In genomic region chrX:110204986-110205385, GRCh38 we compare ENCODE assay signal across 17 cellular contexts.
DNase-seq lines count a peak whose midpoint lies in the region; ATAC-seq and TF ChIP-seq lines count a peak whose summit lies in the region.
"Had no signal": no experiment of that assay in that cellular context is flagged by ENCODE, and none has a peak within 500 bp of the region (broad histone marks: within the 10 kb centered on the region; RNA-seq: fewer than 3 reads in every experiment).

No MANE protein-coding gene starts in this region.

- DNase-seq in natural killer cell treated with Interleukin-12 subunit alpha and Interleukin-12 subunit beta and Interleukin-15 and Interleukin-18, amount 100 ng/mL, for 72 hours (ENCODE audit: low spot score): no peak
- DNase-seq in natural killer cell (no peak), T-helper 17 cell (no peak), fibroblast of the aortic adventitia (ENCODE audit: low read depth) (peak; percentile 59), SHP77 treated with DMSO at 0.1 percent for 48 hours (lab: John Stamatoyannopoulos, UW) (no peak), H7 (no peak), mesendoderm (no peak)
- DNase-seq: activated CD4-positive, alpha-beta T cell treated with anti-CD3 and anti-CD28 coated beads, Interleukin-2, amount 50 U/mL, for 1 hour; NCI-H1417; NCI-H446 treated with DMSO at 0.1 percent for 48 hours; PC-9; posterior cingulate gyrus had no signal

- peak; percentile 75 to 83 for ATAC-seq in natural killer cell treated with Interleukin-12 subunit alpha and Interleukin-12 subunit beta and Interleukin-15 and Interleukin-18, amount 100 ng/mL, for 72 hours
- no peak for ATAC-seq in natural killer cell
- no peak for ATAC-seq in T-helper 17 cell
- ATAC-seq in GM21390 (IDR thresholded peaks at IDR 0.05; ENCODE audit: unreplicated experiment): no peak

- no peaks in the 10 kb centered on the region for H3K36me3 Mint-ChIP-seq in natural killer cell treated with Interleukin-12 subunit alpha and Interleukin-12 subunit beta and Interleukin-15 and Interleukin-18, amount 100 ng/mL, for 72 hours
- no peaks in the 10 kb centered on the region for H3K36me3 Mint-ChIP-seq in natural killer cell
- no peaks in the 10 kb centered on the region for H3K36me3 Mint-ChIP-seq in T-helper 17 cell (ENCODE audit: low read depth)

- no peak overlapping the region for H3K23ac ChIP-seq in mesendoderm (ENCODE audit: low read length)

- no peak overlapping the region for H3K4me2 ChIP-seq in mesendoderm (ENCODE audit: low read length)
- H3K4me2 ChIP-seq: BLaER1, PC-9 had no signal

- peaks cover 16 to 23% of the 10 kb centered on the region in 2 donors for H3K4me1 Mint-ChIP-seq in natural killer cell treated with Interleukin-12 subunit alpha and Interleukin-12 subunit beta and Interleukin-15 and Interleukin-18, amount 100 ng/mL, for 72 hours (ENCODE audit: low read depth in 2 of 2)
- H3K4me1 Mint-ChIP-seq in natural killer cell (peaks cover 0 to 12% of the 10 kb centered on the region in 2 donors), T-helper 17 cell (peaks cover 2% of the 10 kb centered on the region)

- no peaks in the 10 kb centered on the region for H3K36me3 ChIP-seq in H7 (replicated peaks; ENCODE audit: control insufficient read depth, insufficient read depth, low read length)
- no peaks in the 10 kb centered on the region for H3K36me3 ChIP-seq in mesendoderm (ENCODE audit: control insufficient read depth, insufficient read depth, low read length)
- H3K36me3 ChIP-seq: esophagus muscularis mucosa, vagina had no signal

- H3K27me3 Mint-ChIP-seq in natural killer cell treated with Interleukin-12 subunit alpha and Interleukin-12 subunit beta and Interleukin-15 and Interleukin-18, amount 100 ng/mL, for 72 hours: peaks cover 0 to 4% of the 10 kb centered on the region in 2 donors
- H3K27me3 Mint-ChIP-seq in natural killer cell (ENCODE audit: low read depth in 2 of 2) (peaks cover 0 to 6% of the 10 kb centered on the region in 2 donors), T-helper 17 cell (no peaks in the 10 kb centered on the region)

- no peak overlapping the region for H3K4ac ChIP-seq in mesendoderm (ENCODE audit: low read depth, low read length)

- H3K18ac ChIP-seq in mesendoderm (ENCODE audit: low read length): no peak overlapping the region

- H4K5ac ChIP-seq in mesendoderm (ENCODE audit: low read length): no peak overlapping the region

- no peaks in the 10 kb centered on the region for H3K27me3 ChIP-seq in H7 (ENCODE audit: control insufficient read depth, insufficient read depth, low read length)
- H3K27me3 ChIP-seq in mesendoderm (ENCODE audit: insufficient read depth, low read length, poor library complexity): no peaks in the 10 kb centered on the region
- H3K27me3 ChIP-seq: esophagus muscularis mucosa, vagina had no signal

- no peaks in the 10 kb centered on the region for H3K79me1 ChIP-seq in mesendoderm (ENCODE audit: low read length)

- H3K4me3 Mint-ChIP-seq in natural killer cell treated with Interleukin-12 subunit alpha and Interleukin-12 subunit beta and Interleukin-15 and Interleukin-18, amount 100 ng/mL, for 72 hours: peak overlapping the region; percentile 27
- H3K4me3 Mint-ChIP-seq in natural killer cell: no peak overlapping the region
- H3K4me3 Mint-ChIP-seq in T-helper 17 cell: no peak overlapping the region
- H3K4me3 Mint-ChIP-seq: T-helper 1 cell treated with Interleukin-12 subunit alpha and Interleukin-12 subunit beta and Interleukin-4 antibody, amounts not matched to agents 30 μg/mL and 1 μg/mL, for 36 hours had no signal

- no peaks in the 10 kb centered on the region for H3K4me1 ChIP-seq in mesendoderm (ENCODE audit: control insufficient read depth, low read depth, low read length)
- H3K4me1 ChIP-seq: BLaER1, esophagus muscularis mucosa, vagina had no signal

- H3K9me3 ChIP-seq in T-helper 17 cell (ENCODE audit: control insufficient read depth, low read length, poor library complexity, severe bottlenecking): no peaks in the 10 kb centered on the region
- H3K9me3 ChIP-seq: BLaER1, esophagus muscularis mucosa, vagina had no signal

- no peak overlapping the region for H4K8ac ChIP-seq in mesendoderm (ENCODE audit: low read depth, low read length)

- no peak overlapping the region for H3K9ac ChIP-seq in mesendoderm (ENCODE audit: low read length)
- H3K9ac ChIP-seq: BLaER1 had no signal

- intact Hi-C loops in natural killer cell (cut with micrococcal nuclease): loop anchor here (10.0 kb wide), 1 partner anchor 60 kb away; no protein-coding TSS in a partner anchor

- H2BK5ac ChIP-seq in mesendoderm (ENCODE audit: low read length): no peak overlapping the region

- TF ChIP-seq CTCF in natural killer cell (IDR thresholded peaks at IDR 0.05) (no peak), fibroblast of the aortic adventitia (IDR thresholded peaks at IDR 0.05; ENCODE audit: insufficient read depth, low read length) (no peak)

- H3K4me3 ChIP-seq in fibroblast of the aortic adventitia (ENCODE audit: low read depth, low read length) (no peak overlapping the region), H7 (ENCODE audit: insufficient read depth, low read depth, low read length) (no peak overlapping the region), mesendoderm (ENCODE audit: low read length) (no peak overlapping the region)
- H3K4me3 ChIP-seq: BLaER1, esophagus muscularis mucosa, PC-9, vagina had no signal

- H3K56ac ChIP-seq in mesendoderm (ENCODE audit: low read length): no peak overlapping the region

- H3K27ac Mint-ChIP-seq in natural killer cell treated with Interleukin-12 subunit alpha and Interleukin-12 subunit beta and Interleukin-15 and Interleukin-18, amount 100 ng/mL, for 72 hours: no peak overlapping the region
- H3K27ac Mint-ChIP-seq in natural killer cell: no peak overlapping the region
- H3K27ac Mint-ChIP-seq in T-helper 17 cell: peak overlapping the region; percentile 32
- H3K27ac Mint-ChIP-seq: T-helper 1 cell treated with Interleukin-12 subunit alpha and Interleukin-12 subunit beta and Interleukin-4 antibody, amounts not matched to agents 30 μg/mL and 1 μg/mL, for 36 hours had no signal

- H2BK120ac ChIP-seq in mesendoderm (ENCODE audit: low read depth, low read length): no peak overlapping the region

- H2AK5ac ChIP-seq in mesendoderm (ENCODE audit: low read length): no peak overlapping the region

- no peaks in the 10 kb centered on the region for H3K79me2 ChIP-seq in mesendoderm (ENCODE audit: control insufficient read depth, insufficient read depth, low read length)

- no peak overlapping the region for H2BK15ac ChIP-seq in mesendoderm (replicated peaks; ENCODE audit: low read depth)

- H3K27ac ChIP-seq in mesendoderm (ENCODE audit: low read depth, low read length): no peak overlapping the region
- H3K27ac ChIP-seq: BLaER1, esophagus muscularis mucosa, PC-9, vagina had no signal

- H3K9me3 Mint-ChIP-seq in natural killer cell treated with Interleukin-12 subunit alpha and Interleukin-12 subunit beta and Interleukin-15 and Interleukin-18, amount 100 ng/mL, for 72 hours: no peaks in the 10 kb centered on the region
- H3K9me3 Mint-ChIP-seq in natural killer cell: no peaks in the 10 kb centered on the region
- H3K9me3 Mint-ChIP-seq: T-helper 1 cell treated with Interleukin-12 subunit alpha and Interleukin-12 subunit beta and Interleukin-4 antibody, amounts not matched to agents 30 μg/mL and 1 μg/mL, for 36 hours had no signal

Comparison
In these comparisons a context has a peak if more than half of its experiments do, and no peak if none do; other contexts are left out.
1. ATAC-seq: peak in natural killer cell treated with Interleukin-12 subunit alpha and Interleukin-12 subunit beta and Interleukin-15 and Interleukin-18, amount 100 ng/mL, for 72 hours (2 of 2); none in natural killer cell (0 of 3), T-helper 17 cell (single experiment) and GM21390 (single experiment).